8 cellular contexts compared by ENCODE assay signal in the genomic region with DNA sequence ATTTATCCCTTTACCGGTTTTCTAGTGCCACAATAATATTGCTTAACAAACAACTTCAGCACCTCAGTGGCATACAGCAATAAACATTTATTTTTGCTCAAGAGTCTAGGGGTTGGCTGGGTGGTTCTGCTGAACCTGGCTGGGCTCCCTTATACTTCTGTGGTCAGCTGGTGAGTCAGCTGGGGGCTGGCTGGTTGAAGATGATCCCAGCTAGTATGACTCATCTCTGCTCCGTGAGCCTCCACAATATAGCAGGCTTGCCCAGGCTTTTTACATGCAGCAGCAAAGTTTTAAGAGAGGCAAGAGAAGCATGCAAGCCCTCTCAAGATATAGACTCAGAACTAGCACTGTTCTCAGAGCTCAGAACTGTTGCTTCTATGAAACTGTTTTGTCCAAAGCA.
DNase-seq lines count a peak whose midpoint lies in the region; ATAC-seq and TF ChIP-seq lines count a peak whose summit lies in the region.

No MANE protein-coding gene starts in this region.

- WGBS in right lobe of liver (ENCODE audit: insufficient coverage, low coverage, low lambda C conversion rate, missing lambda C conversion rate), result 33% methylated on average over 2 of the region's 2 CpGs
- WGBS in transverse colon (ENCODE audit: low coverage in 1 of 2), 2 donors, result 12 to 17% methylated on average over 1 to 2 of the region's 2 CpGs

- H3K4me1 ChIP-seq in right lobe of liver (peaks cover 0 to 1% (median 0%) of the 10 kb centered on the region in 4 donors), transverse colon (peaks cover 3 to 14% (median 5%) of the 10 kb centered on the region in 4 donors)

- peak; percentile 95 for ATAC-seq in HG02588 (IDR thresholded peaks at IDR 0.05; ENCODE audit: unreplicated experiment)
- peak; percentile 44 to 97 (median 66) for ATAC-seq in right lobe of liver

- no peak overlapping the region for H3K27ac ChIP-seq in right lobe of liver
- H3K27ac ChIP-seq in transverse colon, result no peak overlapping the region

- H3K27me3 ChIP-seq in right lobe of liver (no peaks in the 10 kb centered on the region), transverse colon (no peaks in the 10 kb centered on the region)

- H3K4me3 ChIP-seq in NB4 (ENCODE audit: low read depth, low read length), result no peak overlapping the region
- H3K4me3 ChIP-seq in right lobe of liver, result no peak overlapping the region
- no peak overlapping the region for H3K4me3 ChIP-seq in transverse colon

- in situ Hi-C loops in transverse colon (cut with MboI; ENCODE audit: low pct_ligation_motif_present in 1 of 4, low pct_unique_long_range_greater_than_20kb in 1 of 4, low sequenced_read_pairs in 3 of 4), result no loop called here

- no peak for TF ChIP-seq CTCF in NB4 (IDR thresholded peaks at IDR 0.05; ENCODE audit: low read depth, low read length)
- no peak for TF ChIP-seq CTCF in right lobe of liver (IDR thresholded peaks at IDR 0.05)
- TF ChIP-seq CTCF in transverse colon (IDR thresholded peaks at IDR 0.05), result no peak

- DNase-seq in activated T-cell treated with anti-CD3 and anti-CD28 coated beads for 24 hours (ENCODE audit: low read depth) (peak; percentile 11), activated T-cell treated with anti-CD3 and anti-CD28 coated beads for 4 hours (no peak), NB4 (ENCODE audit: low read depth) (peak; percentile 95), brain pericyte (ENCODE audit: low read depth, low spot score) (peak; percentile 85), right lobe of liver (peak in 1 of 3 donors; percentile 48), transverse colon (peak; percentile 46), hippocampal formation (lab: John Stamatoyannopoulos, UW) (no peak)

- intact Hi-C loops in right lobe of liver (cut with DNase I) (no loop called here), transverse colon (cut with DNase I; ENCODE audit: low total_unique reads) (no loop called here)

- no peak for TF ChIP-seq EP300 in transverse colon (IDR thresholded peaks at IDR 0.05; ENCODE audit: low read depth)

- H3K9me3 ChIP-seq in right lobe of liver, result no peaks in the 10 kb centered on the region
- H3K9me3 ChIP-seq in transverse colon, result no peaks in the 10 kb centered on the region

- TF ChIP-seq POLR2A in NB4 (IDR thresholded peaks at IDR 0.05; ENCODE audit: extremely low read depth, insufficient read length), result no peak
- no peak for TF ChIP-seq POLR2A in right lobe of liver (IDR thresholded peaks at IDR 0.05)
- TF ChIP-seq POLR2A in transverse colon (IDR thresholded peaks at IDR 0.05), result no peak

- no peaks in the 10 kb centered on the region for H3K36me3 ChIP-seq in right lobe of liver
- H3K36me3 ChIP-seq in transverse colon, result no peaks in the 10 kb centered on the region

Comparison
In these comparisons a context has a peak if more than half of its experiments do, and no peak if none do; other contexts are left out.
1. DNase-seq: peak in activated T-cell treated with anti-CD3 and anti-CD28 coated beads for 24 hours (single experiment), NB4 (single experiment), brain pericyte (single experiment) and transverse colon (single experiment); none in activated T-cell treated with anti-CD3 and anti-CD28 coated beads for 4 hours (single experiment) and hippocampal formation (0 of 2).